Comparison of ENCODE assay signal across 12 cellular contexts in the genomic region with DNA sequence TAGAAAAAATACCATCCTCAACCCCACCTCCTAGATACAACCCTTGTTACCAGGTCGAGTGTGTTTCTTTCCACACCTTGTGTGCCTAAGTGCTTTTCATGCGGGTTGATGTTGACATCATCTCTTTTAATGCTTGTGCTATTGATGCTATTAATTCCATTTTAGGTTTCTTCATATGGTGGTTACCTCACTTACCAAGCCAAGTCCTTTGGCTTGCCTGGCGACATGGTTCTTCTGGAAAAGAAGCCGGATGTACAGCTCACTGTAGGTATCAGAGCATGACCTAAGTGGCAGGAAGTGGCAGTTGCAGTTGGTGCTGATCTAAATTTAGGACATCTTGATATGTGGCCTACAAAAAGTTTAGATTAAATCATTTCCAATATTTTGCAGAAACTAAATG.
A peak's percentile ranks its signal among the peaks of the same experiment; 100 is the strongest.
DNase-seq lines count a peak whose midpoint lies in the region; ATAC-seq and TF ChIP-seq lines count a peak whose summit lies in the region.
"Had no signal": no experiment of that assay in that cellular context is flagged by ENCODE, and none has a peak within 500 bp of the region (broad histone marks: within the 10 kb centered on the region; RNA-seq: fewer than 3 reads in every experiment).

No MANE protein-coding gene starts in this region.

- no peaks in the 10 kb centered on the region for H3K79me2 ChIP-seq in PC-9 (ENCODE audit: low read depth)

- no peak overlapping the region for H2AFZ ChIP-seq in PC-9

- H3K9me2 ChIP-seq in PC-9 (ENCODE audit: insufficient read depth), result no peaks in the 10 kb centered on the region

- H3K4me1 Mint-ChIP-seq in CD4-positive, alpha-beta T cell (ENCODE audit: low read depth), result peaks cover 54% of the 10 kb centered on the region
- H3K4me1 Mint-ChIP-seq in activated B cell treated with CpG ODN at 0.5 μM for 24 hours, result peaks cover 77% of the 10 kb centered on the region

- intact Hi-C loops in CD4-positive, alpha-beta T cell (cut with DNase I, micrococcal nuclease), result no loop called here
- intact Hi-C loops in activated B cell treated with CpG ODN at 0.5 μM for 24 hours (cut with micrococcal nuclease), result loop anchor here (1.0 to 10.0 kb wide), 3 partner anchors 12 to 148 kb away; partner anchors contain the start of gene TTC39C
- intact Hi-C loops in PC-9 (cut with micrococcal nuclease; ENCODE audit: unreplicated experiment), result no loop called here

- H3K27me3 Mint-ChIP-seq in CD4-positive, alpha-beta T cell, result no peaks in the 10 kb centered on the region
- no peaks in the 10 kb centered on the region for H3K27me3 Mint-ChIP-seq in activated B cell treated with CpG ODN at 0.5 μM for 24 hours

- no peaks in the 10 kb centered on the region for H3K9me3 ChIP-seq in CD4-positive, alpha-beta T cell (ENCODE audit: control insufficient read depth, low read length)
- H3K9me3 ChIP-seq in effector memory CD4-positive, alpha-beta T cell (ENCODE audit: control insufficient read depth, low read length), result no peaks in the 10 kb centered on the region
- H3K9me3 ChIP-seq in PC-9 (ENCODE audit: insufficient read depth, low read depth), result no peaks in the 10 kb centered on the region
- H3K9me3 ChIP-seq: MG63, tibial nerve had no signal

- BruUV-seq in PC-9 (replicated peaks; lab: Mats Ljungman, UMichigan), result no TSS peak

- ATAC-seq in CD4-positive, alpha-beta T cell (ENCODE audit: poor library complexity), result peak; percentile 90
- ATAC-seq in GM19395 (IDR thresholded peaks at IDR 0.05; ENCODE audit: unreplicated experiment) (peak; percentile 55), activated B cell treated with CpG ODN at 0.5 μM for 24 hours (ENCODE audit: low read depth) (peak; percentile 65), GM21619 (IDR thresholded peaks at IDR 0.05; ENCODE audit: unreplicated experiment) (no peak)

- H3F3A ChIP-seq in PC-9 (ENCODE audit: insufficient read depth, low read depth), result peaks cover 12% of the 10 kb centered on the region

- H3K27me3 ChIP-seq in CD4-positive, alpha-beta T cell (ENCODE audit: control insufficient read depth, insufficient read depth, low read length), result no peaks in the 10 kb centered on the region
- H3K27me3 ChIP-seq in effector memory CD4-positive, alpha-beta T cell (replicated peaks; ENCODE audit: control insufficient read depth, insufficient read depth, low read length, poor library complexity, severe bottlenecking), result no peaks in the 10 kb centered on the region
- H3K27me3 ChIP-seq in PC-9 (ENCODE audit: insufficient read depth, low read depth), result no peaks in the 10 kb centered on the region
- H3K27me3 ChIP-seq: MG63, tibial nerve had no signal

- peak overlapping the region; percentile 43 for H3K27ac ChIP-seq in CD4-positive, alpha-beta T cell (ENCODE audit: low read depth, low read length)
- peak overlapping the region; percentile 11 for H3K27ac ChIP-seq in effector memory CD4-positive, alpha-beta T cell (ENCODE audit: insufficient read depth, low read length, poor library complexity, severe bottlenecking)
- no peak overlapping the region for H3K27ac ChIP-seq in PC-9
- no peak overlapping the region for H3K27ac ChIP-seq in caudate nucleus (ENCODE audit: low read depth, low read length)

- H3K36me3 Mint-ChIP-seq in CD4-positive, alpha-beta T cell (ENCODE audit: low read depth), result no peaks in the 10 kb centered on the region
- no peaks in the 10 kb centered on the region for H3K36me3 Mint-ChIP-seq in activated B cell treated with CpG ODN at 0.5 μM for 24 hours (ENCODE audit: low read depth)

- CTCF ChIA-PET in CD4-positive, alpha-beta T cell (lab: Charles Lee), result no interaction called here
- CTCF ChIA-PET in activated B cell treated with CpG ODN at 0.5 μM for 24 hours (lab: Charles Lee) (no interaction called here), PC-9 (lab: Charles Lee) (interaction anchor here (0.6 kb wide), 1 partner anchor 161 kb away, joined by 8 read pairs; no protein-coding TSS in a partner anchor)

- H3K27ac Mint-ChIP-seq in CD4-positive, alpha-beta T cell, result peak overlapping the region; percentile 88
- H3K27ac Mint-ChIP-seq in activated B cell treated with CpG ODN at 0.5 μM for 24 hours, result peak overlapping the region; percentile 83

- no peak overlapping the region for H3K4me2 ChIP-seq in PC-9

- H3K4me3 Mint-ChIP-seq in CD4-positive, alpha-beta T cell, result peak overlapping the region; percentile 54
- peak overlapping the region; percentile 32 for H3K4me3 Mint-ChIP-seq in activated B cell treated with CpG ODN at 0.5 μM for 24 hours

- POLR2A ChIA-PET in CD4-positive, alpha-beta T cell (lab: Charles Lee), result interaction anchor here (0.6 to 1.4 kb wide), 3 partner anchors 27 to 250 kb away, joined by 3 to 4 read pairs (median 3); no protein-coding TSS in a partner anchor
- POLR2A ChIA-PET in activated B cell treated with CpG ODN at 0.5 μM for 24 hours (lab: Charles Lee) (no interaction called here), PC-9 (lab: Charles Lee; ENCODE audit: unreplicated experiment) (no interaction called here)

- H3K36me3 ChIP-seq in effector memory CD4-positive, alpha-beta T cell (ENCODE audit: control insufficient read depth, insufficient read depth, low read length), result no peaks in the 10 kb centered on the region
- H3K36me3 ChIP-seq in PC-9 (ENCODE audit: low read depth), result no peaks in the 10 kb centered on the region

- peaks cover 4% of the 10 kb centered on the region for H3K9me3 Mint-ChIP-seq in CD4-positive, alpha-beta T cell
- peaks cover 4% of the 10 kb centered on the region for H3K9me3 Mint-ChIP-seq in activated B cell treated with CpG ODN at 0.5 μM for 24 hours

- DNase-seq in CD4-positive, alpha-beta T cell, result peak in 7 of 10 experiments; percentile 7 to 37 (median 15)
- no peak for DNase-seq in activated B cell treated with CpG ODN at 0.5 μM for 24 hours
- peak; percentile 9 to 34 (median 22) for DNase-seq in effector memory CD4-positive, alpha-beta T cell
- DNase-seq in KG1 (lab: John Stamatoyannopoulos, UW), result no peak
- no peak for DNase-seq in PC-9
- no peak for DNase-seq in caudate nucleus (lab: John Stamatoyannopoulos, UW)
- DNase-seq: aorta, MG63, NCI-H748 treated with DMSO at 0.1 percent for 48 hours had no signal

- no peaks in the 10 kb centered on the region for H4K20me1 ChIP-seq in PC-9 (ENCODE audit: insufficient read depth)

- H3K4me3 ChIP-seq in effector memory CD4-positive, alpha-beta T cell (ENCODE audit: insufficient read depth, low read depth, low read length, poor library complexity, severe bottlenecking), result no peak overlapping the region
- no peak overlapping the region for H3K4me3 ChIP-seq in PC-9
- H3K4me3 ChIP-seq: MG63, tibial nerve had no signal

- no peak for TF ChIP-seq CTCF in CD4-positive, alpha-beta T cell (IDR thresholded peaks at IDR 0.05)
- no peak for TF ChIP-seq CTCF in activated B cell treated with CpG ODN at 0.5 μM for 24 hours (IDR thresholded peaks at IDR 0.05)
- TF ChIP-seq CTCF in PC-9 (conservative IDR thresholded peaks at IDR 0.05), result no peak

- H3K4me1 ChIP-seq in effector memory CD4-positive, alpha-beta T cell (ENCODE audit: control insufficient read depth, insufficient read depth, low read length, poor library complexity, severe bottlenecking), result peaks cover 37% of the 10 kb centered on the region
- H3K4me1 ChIP-seq in PC-9 (replicated peaks; ENCODE audit: insufficient read depth), result peaks cover 19% of the 10 kb centered on the region

Comparison
In these comparisons a context has a peak if more than half of its experiments do, and no peak if none do; other contexts are left out.
1. DNase-seq: peak in CD4-positive, alpha-beta T cell (7 of 10) and effector memory CD4-positive, alpha-beta T cell (3 of 3); none in activated B cell treated with CpG ODN at 0.5 μM for 24 hours (single experiment), KG1 (single experiment), PC-9 (0 of 2) and caudate nucleus (0 of 61).
2. H3K27ac ChIP-seq: peak in CD4-positive, alpha-beta T cell (single experiment) and effector memory CD4-positive, alpha-beta T cell (single experiment); none in PC-9 (single experiment) and caudate nucleus (single experiment).